ENCODE assay signal across 10 cellular contexts in the genomic region with DNA sequence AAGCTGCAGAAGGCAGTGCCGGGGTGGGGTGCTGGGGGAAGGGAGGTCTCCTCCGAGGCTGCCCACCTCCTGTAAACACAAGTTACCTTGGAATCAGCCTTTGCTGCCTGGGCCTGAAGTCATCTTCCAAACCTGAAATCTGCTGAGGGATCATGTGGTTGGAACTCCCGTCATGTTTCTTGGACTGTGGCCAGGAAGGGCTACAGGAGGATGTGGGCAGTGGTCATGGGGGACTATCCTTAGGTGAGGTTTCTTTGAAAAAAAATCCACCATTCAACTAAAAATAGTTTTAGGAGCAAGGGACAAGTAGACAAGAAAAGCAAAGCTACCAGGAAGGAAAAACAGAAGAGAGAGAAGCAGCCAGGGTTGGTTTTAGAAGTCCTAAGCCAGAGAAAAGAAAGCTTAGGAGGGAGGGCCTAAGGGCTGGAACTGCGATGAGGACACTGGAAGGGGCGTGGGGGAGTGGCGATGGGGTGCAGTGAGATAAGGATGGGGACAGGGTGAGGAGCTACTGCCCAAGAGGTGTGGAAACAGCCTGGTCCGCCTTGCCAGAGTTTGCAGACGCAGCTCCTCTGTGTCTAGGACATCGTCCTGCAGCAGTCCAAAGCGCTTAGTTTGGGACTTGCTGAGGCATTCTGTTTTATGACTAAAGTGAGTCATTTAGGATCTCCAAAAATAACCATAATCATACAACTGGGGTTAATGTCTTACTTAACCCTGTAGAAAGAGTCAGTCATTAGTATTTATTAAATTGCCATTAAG.
DNase-seq lines count a peak whose midpoint lies in the region; ATAC-seq, FAIRE-seq and TF ChIP-seq lines count a peak whose summit lies in the region.
"Had no signal": no experiment of that assay in that cellular context is flagged by ENCODE, and none has a peak within 500 bp of the region (broad histone marks: within the 10 kb centered on the region; RNA-seq: fewer than 3 reads in every experiment).

No MANE protein-coding gene starts in this region.

- H3K4me3 Mint-ChIP-seq in activated T-helper 17 cell treated with anti-CD3 and anti-CD28 coated beads, Interleukin-2, amount 50 U/mL, for 72 hours, result no peak overlapping the region

- H3K27ac ChIP-seq in GM12878 (ENCODE audit: control insufficient read depth, insufficient read depth), result no peak overlapping the region
- no peak overlapping the region for H3K27ac ChIP-seq in suprapubic skin
- H3K27ac ChIP-seq: HL-60 had no signal

- no peaks in the 10 kb centered on the region for H4K20me1 ChIP-seq in GM12878 (ENCODE audit: control insufficient read depth, insufficient read depth)

- H3K36me3 ChIP-seq in GM12878 (ENCODE audit: control insufficient read depth in 2 of 2, insufficient read depth in 2 of 2, low read length in 1 of 2), result no peaks in the 10 kb centered on the region
- H3K36me3 ChIP-seq in suprapubic skin, result no peaks in the 10 kb centered on the region

- H2AFZ ChIP-seq in GM12878 (ENCODE audit: control insufficient read depth, low read depth, low read length), result no peak overlapping the region

- no peaks in the 10 kb centered on the region for H3K79me2 ChIP-seq in GM12878 (ENCODE audit: control insufficient read depth, insufficient read depth, low read length)

- 14% methylated on average over 10 of the region's 10 CpGs for WGBS in GM12878 (ENCODE audit: insufficient coverage, insufficient replicate concordance, low lambda C conversion rate, missing lambda C conversion rate)
- 40% methylated on average over 10 of the region's 10 CpGs for WGBS in suprapubic skin

- H3K9ac ChIP-seq in GM12878 (ENCODE audit: control insufficient read depth, insufficient read depth, low read length), result no peak overlapping the region

- H3K4me1 ChIP-seq in GM12878 (ENCODE audit: control insufficient read depth, insufficient read depth, low read length) (peaks cover 3% of the 10 kb centered on the region), suprapubic skin (peaks cover 19% of the 10 kb centered on the region)

- H3K27me3 Mint-ChIP-seq in activated T-helper 17 cell treated with anti-CD3 and anti-CD28 coated beads, Interleukin-2, amount 50 U/mL, for 72 hours, result peaks cover 42% of the 10 kb centered on the region

- POLR2A ChIA-PET in GM12878 (lab: Charles Lee), result interaction anchor here (0.5 kb wide), 1 partner anchor 1438 kb away, joined by 3 read pairs; no protein-coding TSS in a partner anchor

- CTCF ChIA-PET in GM12878 (lab: Yijun Ruan, JAX), result interaction anchor here (1.0 to 1.9 kb wide), 3 partner anchors 12 to 124 kb away, joined by 4 to 6 read pairs (median 5); no protein-coding TSS in a partner anchor

- no peak for FAIRE-seq in GM12878 (lab: Jason Lieb, UNC)

- BruUV-seq in GM12878 (replicated peaks; lab: Mats Ljungman, UMichigan), result no TSS peak

- H3K4me1 Mint-ChIP-seq in activated T-helper 17 cell treated with anti-CD3 and anti-CD28 coated beads, Interleukin-2, amount 50 U/mL, for 72 hours, result peaks cover 7% of the 10 kb centered on the region

- TF ChIP-seq EP300 in GM12878 (IDR thresholded peaks at IDR 0.05; ENCODE audit: borderline replicate concordance in 1 of 2, control insufficient read depth in 1 of 2, low read depth in 2 of 2, low read length in 2 of 2) (no peak), suprapubic skin (IDR thresholded peaks at IDR 0.05) (no peak)

- H3K4me2 ChIP-seq in GM12878 (ENCODE audit: control insufficient read depth, insufficient read depth), result no peak overlapping the region

- H3K4me3 ChIP-seq in GM12878 (no peak overlapping the region), suprapubic skin (no peak overlapping the region)

- peaks cover 0 to 4% of the 10 kb centered on the region in 2 experiments; a peak in 1 of 4 replicates for H3K27me3 ChIP-seq in GM12878 (replicated peaks in 1 of 2; ENCODE audit: control insufficient read depth in 2 of 2, insufficient read depth in 2 of 2, low read length in 1 of 2)
- no peaks in the 10 kb centered on the region for H3K27me3 ChIP-seq in suprapubic skin

- H3K36me3 Mint-ChIP-seq in activated T-helper 17 cell treated with anti-CD3 and anti-CD28 coated beads, Interleukin-2, amount 50 U/mL, for 72 hours (ENCODE audit: low read depth), result no peaks in the 10 kb centered on the region

- SMC1A ChIA-PET in GM12878 (lab: Charles Lee; ENCODE audit: uncharacterized antibody, unreplicated experiment), result interaction anchor here (1.0 to 1.6 kb wide), 3 partner anchors 29 to 97 kb away, joined by 3 to 4 read pairs (median 3); no protein-coding TSS in a partner anchor

- ATAC-seq in GM18907 (IDR thresholded peaks at IDR 0.05; ENCODE audit: unreplicated experiment) (peak; percentile 66), HG03159 (IDR thresholded peaks at IDR 0.05; ENCODE audit: unreplicated experiment) (peak; percentile 60), GM12878 (peak; percentile 67), HG02610 (IDR thresholded peaks at IDR 0.05; ENCODE audit: unreplicated experiment) (no peak), GM18909 (IDR thresholded peaks at IDR 0.05; ENCODE audit: poor library complexity, unreplicated experiment) (no peak)
- ATAC-seq in activated T-helper 17 cell treated with anti-CD3 and anti-CD28 coated beads, Interleukin-2, amount 50 U/mL, for 72 hours (replicated peaks), result no peak

- no peak for TF ChIP-seq CTCF in GM12878 (IDR thresholded peaks at IDR 0.05 in 2 of 3, conservative IDR thresholded peaks at IDR 0.05 in 1 of 3; ENCODE audit: control insufficient read depth in 2 of 3, extremely low read depth in 1 of 3, insufficient read depth in 1 of 3, low read depth in 3 of 3, low read length in 3 of 3)
- TF ChIP-seq CTCF in suprapubic skin (IDR thresholded peaks at IDR 0.05), result no peak

- in situ Hi-C loops in GM12878 (cut with MboI), result no loop called here

- TF ChIP-seq POLR2A in GM12878 (IDR thresholded peaks at IDR 0.05; ENCODE audit: low read depth, low read length), result no peak
- TF ChIP-seq POLR2A in suprapubic skin (IDR thresholded peaks at IDR 0.05), result no peak

- DNase-seq in GM12878 (ENCODE audit: low read depth, low spot score) (no peak), suprapubic skin (ENCODE audit: low spot score in 2 of 2) (peak; percentile 74 to 79), HuH-7.5 (ENCODE audit: low spot score) (no peak)
- DNase-seq: NCI-H510A treated with DMSO at 0.1 percent for 48 hours had no signal

- H3K9me3 Mint-ChIP-seq in activated T-helper 17 cell treated with anti-CD3 and anti-CD28 coated beads, Interleukin-2, amount 50 U/mL, for 72 hours, result no peaks in the 10 kb centered on the region

- intact Hi-C loops in GM12878 (cut with micrococcal nuclease; ENCODE audit: unreplicated experiment), result no loop called here

- RAD21 ChIA-PET in GM12878 (lab: Charles Lee; ENCODE audit: unreplicated experiment), result no interaction called here

- H3K9me3 ChIP-seq in GM12878 (replicated peaks; ENCODE audit: control insufficient read depth, insufficient read depth, low read length) (no peaks in the 10 kb centered on the region), suprapubic skin (no peaks in the 10 kb centered on the region)

- no peak overlapping the region for H3K27ac Mint-ChIP-seq in activated T-helper 17 cell treated with anti-CD3 and anti-CD28 coated beads, Interleukin-2, amount 50 U/mL, for 72 hours

- no peak for TF ChIP-seq RAD21 in GM12878 (IDR thresholded peaks at IDR 0.05; ENCODE audit: insufficient read depth, low read depth, low read length)

TF ChIP-seq in GM12878, 131 proteins besides CTCF, POLR2A, EP300 and RAD21:
- TF ChIP-seq ZBED1 (IDR thresholded peaks at IDR 0.05; ENCODE audit: borderline replicate concordance) (no peak), MTA2 (IDR thresholded peaks at IDR 0.05; ENCODE audit: low read depth) (no peak; the same call in 1 of the 2 replicates), DPF2 (IDR thresholded peaks at IDR 0.05) (0 out of 2 replicates have a peak, but pooled peaks have one; percentile 10)

Comparison
In these comparisons a context has a peak if more than half of its experiments do, and no peak if none do; other contexts are left out.
1. ATAC-seq: peak in GM18907 (single experiment), HG03159 (single experiment) and GM12878 (single experiment); none in activated T-helper 17 cell treated with anti-CD3 and anti-CD28 coated beads, Interleukin-2, amount 50 U/mL, for 72 hours (single experiment), HG02610 (single experiment) and GM18909 (single experiment).
2. DNase-seq: peak in suprapubic skin (2 of 2); none in GM12878 (single experiment) and HuH-7.5 (single experiment).